18 cellular contexts compared by ENCODE assay signal in the genomic region with DNA sequence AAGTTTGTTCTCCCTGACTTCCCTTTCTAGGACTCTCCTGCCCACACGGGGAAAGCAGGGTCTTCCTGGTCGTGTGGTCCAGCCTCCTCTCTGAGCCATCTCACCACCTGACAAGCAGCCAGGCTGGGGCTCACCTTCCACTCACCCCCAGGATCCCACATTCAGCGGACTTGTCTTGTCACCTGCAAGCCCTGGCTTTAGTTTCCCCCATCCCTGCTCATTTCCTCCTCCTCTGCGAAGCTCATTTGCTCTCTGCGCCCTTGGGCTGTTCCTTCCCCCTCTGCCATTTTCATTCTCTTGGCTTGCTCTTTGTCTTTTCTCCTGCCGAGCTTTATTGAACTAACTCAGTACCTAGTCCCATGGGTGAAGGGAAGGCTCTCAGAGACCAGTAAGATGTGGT. TPM values are rescaled to one million over a fixed set of nuclear protein-coding genes. Genes with fewer than 3 reads are reported as not detected.
DNase-seq lines count a peak whose midpoint lies in the region; ATAC-seq and TF ChIP-seq lines count a peak whose summit lies in the region.
"Had no signal": no experiment of that assay in that cellular context is flagged by ENCODE, and none has a peak within 500 bp of the region (broad histone marks: within the 10 kb centered on the region; RNA-seq: fewer than 3 reads in every experiment).

No MANE protein-coding gene starts in this region.

- H3T11ph ChIP-seq in H9 (ENCODE audit: low read length): no peak overlapping the region

- H3K9me2 ChIP-seq in PC-3 (replicated peaks; ENCODE audit: low read length): no peaks in the 10 kb centered on the region

- H3K27me3 ChIP-seq in H9 (ENCODE audit: insufficient read depth, low read length) (peaks cover 17% of the 10 kb centered on the region; the same call in 1 of the 2 replicates), PC-3 (ENCODE audit: low read length) (no peaks in the 10 kb centered on the region), esophagus squamous epithelium (peaks cover 0 to 46% (median 0%) of the 10 kb centered on the region in 4 donors)
- H3K27me3 ChIP-seq: ascending aorta had no signal

- ATAC-seq in PC-3 (no peak), GM18505 (IDR thresholded peaks at IDR 0.05; ENCODE audit: unreplicated experiment) (no peak)
- ATAC-seq: effector memory CD8-positive, alpha-beta T cell; gastroesophageal sphincter had no signal

- TF ChIP-seq POLR2A in esophagus squamous epithelium (IDR thresholded peaks at IDR 0.05) (no peak), GM18505 (IDR thresholded peaks at IDR 0.05; ENCODE audit: borderline replicate concordance, extremely low read depth, insufficient read depth, insufficient read length) (no peak)

- H2AK5ac ChIP-seq in H9 (ENCODE audit: insufficient read length, low read length): no peak overlapping the region

- H3K4me3 Mint-ChIP-seq in H9 (peak overlapping the region; percentile 51 to 79; a peak in 3 of 5 replicates), progenitor cell of endocrine pancreas (ENCODE audit: low read depth) (peak overlapping the region; percentile 86)
- H3K4me3 Mint-ChIP-seq: activated CD4-positive, alpha-beta memory T cell treated with anti-CD3 and anti-CD28 coated beads, Interleukin-2, amount 10 ng/mL, durations not matched to agents 7 days and 5 days; effector memory CD8-positive, alpha-beta T cell had no signal

- H3K9me3 Mint-ChIP-seq in H9: no peaks in the 10 kb centered on the region; a peak in 1 of 5 replicates
- H3K9me3 Mint-ChIP-seq in progenitor cell of endocrine pancreas (ENCODE audit: low read depth): no peaks in the 10 kb centered on the region
- H3K9me3 Mint-ChIP-seq: activated CD4-positive, alpha-beta memory T cell treated with anti-CD3 and anti-CD28 coated beads, Interleukin-2, amount 10 ng/mL, durations not matched to agents 7 days and 5 days; effector memory CD8-positive, alpha-beta T cell had no signal

- peak overlapping the region; percentile 99 for H3K4me3 ChIP-seq in PC-3 (ENCODE audit: low read length)
- H3K4me3 ChIP-seq in esophagus squamous epithelium: peak overlapping the region; percentile 57 to 89 (median 72)
- H3K4me3 ChIP-seq: ascending aorta, gastroesophageal sphincter had no signal

- H3K9me3 ChIP-seq in H9 (ENCODE audit: control insufficient read depth, low read depth, low read length): no peaks in the 10 kb centered on the region
- no peaks in the 10 kb centered on the region for H3K9me3 ChIP-seq in PC-3 (ENCODE audit: low read length)
- no peaks in the 10 kb centered on the region for H3K9me3 ChIP-seq in esophagus squamous epithelium
- H3K9me3 ChIP-seq: ascending aorta, gastroesophageal sphincter had no signal

- intact Hi-C loops in PC-3 (cut with micrococcal nuclease) (no loop called here), esophagus squamous epithelium (cut with DNase I) (no loop called here)

- peaks cover 73% of the 10 kb centered on the region for H3K27me3 Mint-ChIP-seq in H9 (ENCODE audit: low read depth)
- H3K27me3 Mint-ChIP-seq in progenitor cell of endocrine pancreas: peaks cover 27% of the 10 kb centered on the region

- H4K5ac ChIP-seq in H9 (ENCODE audit: insufficient read length, low read depth, low read length): no peak overlapping the region

- POLR2A ChIA-PET in PC-3 (lab: Charles Lee; ENCODE audit: unreplicated experiment): no interaction called here

- no CpG with 5 or more reads among the region's 6 CpGs for WGBS in H9 (ENCODE audit: extremely low coverage, insufficient read length, low lambda C conversion rate)
- WGBS in esophagus squamous epithelium, 2 donors: 31 to 61% methylated on average over 6 of the region's 6 CpGs

- H2BK12ac ChIP-seq in H9 (ENCODE audit: insufficient read length, low read depth, low read length): no peak overlapping the region

- H3K18ac ChIP-seq in H9 (ENCODE audit: insufficient read length, low read depth, low read length): no peak overlapping the region

- DNase-seq in H9 (no peak), PC-3 (no peak), esophagus squamous epithelium (lab: John Stamatoyannopoulos, UW) (no peak), progenitor cell of endocrine pancreas (ENCODE audit: low spot score, unreplicated experiment) (no peak), dedifferentiated amniotic fluid mesenchymal stem cell (ENCODE audit: extremely low spot score) (no peak), NCI-H2171 treated with DMSO at 0.1 percent for 48 hours (lab: John Stamatoyannopoulos, UW) (no peak), retina (no peak)
- DNase-seq: activated CD4-positive, alpha-beta memory T cell treated with anti-CD3 and anti-CD28 coated beads, Interleukin-2, amount 10 ng/mL, durations not matched to agents 7 days and 5 days; CD4-positive, CD25-positive, alpha-beta regulatory T cell; effector memory CD8-positive, alpha-beta T cell; NCI-H1105; NCI-H524 treated with DMSO at 0.1 percent for 48 hours; stimulated activated CD4-positive, alpha-beta T cell treated with anti-CD3 and anti-CD28 coated beads, Interleukin-4, amount 100 ng/mL, for 24 hours; T-helper 9 cell had no signal

- peaks cover 34 to 37% of the 10 kb centered on the region in 2 experiments for H3K4me1 Mint-ChIP-seq in H9
- peaks cover 14% of the 10 kb centered on the region for H3K4me1 Mint-ChIP-seq in progenitor cell of endocrine pancreas (ENCODE audit: low read depth)

- H3K27ac ChIP-seq in H9 (ENCODE audit: insufficient read length, low read depth, low read length) (no peak overlapping the region), PC-3 (ENCODE audit: low read length) (no peak overlapping the region), esophagus squamous epithelium (peak overlapping the region; percentile 82 to 98 (median 94))
- H3K27ac ChIP-seq: ascending aorta, gastroesophageal sphincter had no signal

- no peak overlapping the region; the same call in 1 of the 2 replicates for H3K14ac ChIP-seq in H9 (ENCODE audit: insufficient read depth, low read length)

- H4K8ac ChIP-seq in H9 (replicated peaks; ENCODE audit: insufficient read length, low read depth, low read length): no peak overlapping the region

- H2AFZ ChIP-seq in H9 (ENCODE audit: low read length) (no peak overlapping the region), PC-3 (ENCODE audit: low read length) (no peak overlapping the region)

- H3K79me2 ChIP-seq in H9 (ENCODE audit: insufficient read depth, low read length) (no peaks in the 10 kb centered on the region), PC-3 (ENCODE audit: low read length) (peaks cover 64% of the 10 kb centered on the region)

- no peak overlapping the region for H2BK120ac ChIP-seq in H9 (ENCODE audit: low read depth, low read length, poor library complexity, severe bottlenecking)

- H4K91ac ChIP-seq in H9 (ENCODE audit: insufficient read length, low read depth, low read length): no peak overlapping the region

- no peak overlapping the region for H2BK15ac ChIP-seq in H9 (ENCODE audit: low read depth, low read length)

- H3K23ac ChIP-seq in H9 (ENCODE audit: insufficient read length, low read depth, low read length): no peak overlapping the region

- H2BK20ac ChIP-seq in H9 (ENCODE audit: low read depth, low read length, poor library complexity, severe bottlenecking): no peak overlapping the region

- TF ChIP-seq CTCF in H9 (conservative IDR thresholded peaks at IDR 0.05) (no peak), PC-3 (conservative IDR thresholded peaks at IDR 0.05; ENCODE audit: low read depth, low read length) (no peak), esophagus squamous epithelium (IDR thresholded peaks at IDR 0.05) (no peak), progenitor cell of endocrine pancreas (IDR thresholded peaks at IDR 0.05; ENCODE audit: unreplicated experiment) (no peak)

- H3K36me3 Mint-ChIP-seq in H9 (ENCODE audit: insufficient read depth in 1 of 3, low read depth in 3 of 3) (no peaks in the 10 kb centered on the region; a peak in 2 of 7 replicates), progenitor cell of endocrine pancreas (ENCODE audit: insufficient read depth) (no peaks in the 10 kb centered on the region)
- H3K36me3 Mint-ChIP-seq: CD4-positive, CD25-positive, alpha-beta regulatory T cell had no signal

- no peaks in the 10 kb centered on the region for H3K79me1 ChIP-seq in H9 (ENCODE audit: insufficient read depth, low read depth, low read length, poor library complexity, severe bottlenecking)

- H2BK5ac ChIP-seq in H9 (ENCODE audit: insufficient read length, low read length): no peak overlapping the region

- H4K20me1 ChIP-seq in H9 (ENCODE audit: control insufficient read depth, insufficient read depth, insufficient read length): no peaks in the 10 kb centered on the region
- peaks cover 57% of the 10 kb centered on the region for H4K20me1 ChIP-seq in PC-3 (ENCODE audit: low read length)

- no peak overlapping the region for H3K4ac ChIP-seq in H9 (ENCODE audit: low read depth, low read length)

- H3K56ac ChIP-seq in H9 (ENCODE audit: insufficient read length, low read depth, low read length): no peak overlapping the region

- H3F3A ChIP-seq in PC-3 (ENCODE audit: low read length, unreplicated experiment): peaks cover 6% of the 10 kb centered on the region

- CTCF ChIA-PET in PC-3 (lab: Charles Lee): no interaction called here

- H3K9ac ChIP-seq in H9 (ENCODE audit: extremely low read depth, insufficient read length, low read length): no peak overlapping the region
- peak overlapping the region; percentile 87 for H3K9ac ChIP-seq in PC-3 (ENCODE audit: low read length)

- H3K4me2 ChIP-seq in H9 (ENCODE audit: insufficient read depth, insufficient read length, low read length) (peak overlapping the region; percentile 67), PC-3 (ENCODE audit: low read length) (peak overlapping the region; percentile 87)

- H3K36me3 ChIP-seq in PC-3 (ENCODE audit: low read depth, low read length) (peaks cover 10% of the 10 kb centered on the region; the same call in 1 of the 2 replicates), esophagus squamous epithelium (no peaks in the 10 kb centered on the region)
- H3K36me3 ChIP-seq: ascending aorta, gastroesophageal sphincter had no signal

- peaks cover 8% of the 10 kb centered on the region for H3K23me2 ChIP-seq in H9 (ENCODE audit: insufficient read length, low read depth, low read length, poor library complexity, severe bottlenecking)

- H3K27ac Mint-ChIP-seq in H9 (no peak overlapping the region), progenitor cell of endocrine pancreas (peak overlapping the region; percentile 4)
- H3K27ac Mint-ChIP-seq: activated CD4-positive, alpha-beta memory T cell treated with anti-CD3 and anti-CD28 coated beads, Interleukin-2, amount 10 ng/mL, durations not matched to agents 7 days and 5 days; CD4-positive, CD25-positive, alpha-beta regulatory T cell; effector memory CD8-positive, alpha-beta T cell had no signal

- BruUV-seq in PC-3 (replicated peaks; lab: Mats Ljungman, UMichigan): no TSS peak

- H3K4me1 ChIP-seq in H9 (ENCODE audit: insufficient read depth, low read length): no peaks in the 10 kb centered on the region; the same call in 1 of the 2 replicates
- peaks cover 60% of the 10 kb centered on the region for H3K4me1 ChIP-seq in PC-3 (ENCODE audit: insufficient read depth, low read length)
- H3K4me1 ChIP-seq in esophagus squamous epithelium: peaks cover 27 to 88% (median 34%) of the 10 kb centered on the region in 3 donors

RNA-seq across cellular contexts. Expression of a gene that starts 1.9 kb away (rescaled TPM):
- 22.4 and 22.9 TPM in 2 replicates for total RNA-seq in H9 (2021)
- 231 and 289 TPM in 2 replicates for total RNA-seq in PC-3 (2014; rRNA removed)
- 100 to 1,000 TPM; 109 to 225 (median 141) TPM for total RNA-seq in esophagus squamous epithelium
- total RNA-seq in progenitor cell of endocrine pancreas: 94.7 and 94.9 TPM in 2 replicates
- total RNA-seq: activated CD4-positive, alpha-beta memory T cell treated with anti-CD3 and anti-CD28 coated beads, Interleukin-2, amount 10 ng/mL, durations not matched to agents 7 days and 5 days; CD4-positive, CD25-positive, alpha-beta regulatory T cell; myocyte had no signal

Comparison
In these comparisons a context has a peak if more than half of its experiments do, and no peak if none do; other contexts are left out.
1. H3K27ac ChIP-seq: peak in esophagus squamous epithelium (4 of 4); none in H9 (single experiment) and PC-3 (single experiment).